Comparison of ENCODE assay signal across 9 cellular contexts in genomic region chr3:151909720-151910405, GRCh38. TPM values are rescaled to one million over a fixed set of nuclear protein-coding genes. Genes with fewer than 3 reads are reported as not detected.
"Had no signal": no experiment of that assay in that cellular context is flagged by ENCODE, and none has a peak within 500 bp of the region (broad histone marks: within the 10 kb centered on the region; RNA-seq: fewer than 3 reads in every experiment).

No MANE protein-coding gene starts in this region.

- H3K27ac ChIP-seq: esophagus squamous epithelium, gastrocnemius medialis, stomach had no signal

- H3K36me3 ChIP-seq: esophagus squamous epithelium, gastrocnemius medialis, stomach had no signal

- H3K27me3 ChIP-seq: esophagus squamous epithelium, gastrocnemius medialis, stomach had no signal

- H3K4me3 ChIP-seq: esophagus squamous epithelium, gastrocnemius medialis, stomach had no signal

- H3K9me3 ChIP-seq: esophagus squamous epithelium, gastrocnemius medialis, stomach had no signal

- DNase-seq: activated B cell treated with CpG ODN at 0.5 μM for 24 hours; activated naive CD4-positive, alpha-beta T cell treated with anti-CD3 and anti-CD28 coated beads, Interleukin-2, amount 50 U/mL, for 16 hours; esophagus squamous epithelium; gastrocnemius medialis; kidney; stimulated activated CD4-positive, alpha-beta T cell treated with anti-CD3 and anti-CD28 coated beads, Interleukin-4, amount 100 ng/mL, for 24 hours; stomach; T-helper 2 cell had no signal

- H3K4me1 ChIP-seq: esophagus squamous epithelium, gastrocnemius medialis, stomach had no signal

- ATAC-seq: gastrocnemius medialis had no signal

RNA-seq across cellular contexts. Expression of gene SUCNR1, which starts 36.4 kb away (rescaled TPM):
- total RNA-seq: activated B cell treated with CpG ODN at 0.5 μM for 24 hours; activated T-helper 2 cell treated with anti-CD3 and anti-CD28 coated beads, Interferon-gamma antibody, Interleukin-2, Interleukin-4, amounts not matched to agents 10 μg/mL and 5 μg/mL and 100 μg/mL, durations not matched to agents 14 hours and 24 hours and 36 hours had no signal
